35 cellular contexts compared by ENCODE assay signal in genomic region chr20:48301189-48301588, GRCh38.
"Had no signal": no experiment of that assay in that cellular context is flagged by ENCODE, and none has a peak within 500 bp of the region (broad histone marks: within the 10 kb centered on the region; RNA-seq: fewer than 3 reads in every experiment).

No MANE protein-coding gene starts in this region.

- H3K27ac Mint-ChIP-seq: activated B cell treated with CpG ODN at 0.5 μM for 24 hours; activated CD8-positive, alpha-beta T cell treated with anti-CD3 and anti-CD28 coated beads for 36 hours; activated naive CD4-positive, alpha-beta T cell treated with anti-CD3 and anti-CD28 coated beads for 36 hours; activated naive CD4-positive, alpha-beta T cell treated with anti-CD3 and anti-CD28 coated beads, Interleukin-2, amount 50 U/mL, for 24 hours; activated naive CD8-positive, alpha-beta T cell treated with anti-CD3 and anti-CD28 coated beads for 36 hours; activated naive CD8-positive, alpha-beta T cell treated with anti-CD3 and anti-CD28 coated beads, Interleukin-2, amount 50 U/mL, for 24 hours; activated T-helper 17 cell treated with anti-CD3 and anti-CD28 coated beads, Interleukin-2, amount 50 U/mL, for 72 hours; effector memory CD8-positive, alpha-beta T cell; T-helper 17 cell; T-helper 2 cell treated with Interferon-gamma antibody and Interleukin-4, amounts not matched to agents 5 μg/mL and 100 μg/mL, for 36 hours had no signal

- H3K27me3 Mint-ChIP-seq: activated naive CD4-positive, alpha-beta T cell treated with anti-CD3 and anti-CD28 coated beads, Interleukin-2, amount 50 U/mL, for 24 hours had no signal

- H3K36me3 Mint-ChIP-seq: activated naive CD4-positive, alpha-beta T cell treated with anti-CD3 and anti-CD28 coated beads, Interleukin-2, amount 50 U/mL, for 24 hours; activated naive CD8-positive, alpha-beta T cell treated with anti-CD3 and anti-CD28 coated beads for 36 hours had no signal

- H3K27ac ChIP-seq: adrenal gland, body of pancreas, foreskin keratinocyte, gastrocnemius medialis, heart left ventricle, WERI-Rb-1 had no signal

- FAIRE-seq: colon had no signal

- DNase-seq: activated B cell treated with CpG ODN at 0.5 μM for 24 hours; activated CD4-positive, alpha-beta T cell treated with anti-CD3 and anti-CD28 coated beads for 48 hours; activated CD4-positive, alpha-beta T cell treated with anti-CD3 and anti-CD28 coated beads, Interleukin-2, amount 50 U/mL, for 1 hour; activated CD4-positive, alpha-beta T cell treated with anti-CD3 and anti-CD28 coated beads, Interleukin-2, amount 50 U/mL, for 48 hours; activated CD8-positive, alpha-beta memory T cell treated with anti-CD3 and anti-CD28 coated beads for 24 hours; activated CD8-positive, alpha-beta T cell treated with anti-CD3 and anti-CD28 coated beads for 36 hours; activated effector memory CD4-positive, alpha-beta T cell treated with Interleukin-2 at 50 U/mL for 16 hours; activated gamma-delta T cell treated with Interleukin-2 at 50 U/mL for 16 hours; activated naive CD4-positive, alpha-beta T cell treated with anti-CD3 and anti-CD28 coated beads for 36 hours; activated naive CD8-positive, alpha-beta T cell treated with anti-CD3 and anti-CD28 coated beads for 36 hours; activated naive CD8-positive, alpha-beta T cell treated with anti-CD3 and anti-CD28 coated beads, Interleukin-2, amount 50 U/mL, for 24 hours; activated T-cell treated with anti-CD3 and anti-CD28 coated beads, Interleukin-2, amount 50 U/mL, for 4 hours; adrenal gland; amygdala; aorta; body of pancreas; caudate nucleus; cortex of kidney; dermis blood vessel endothelial cell; effector CD4-positive, alpha-beta T cell; effector memory CD8-positive, alpha-beta T cell; erythroblast; foreskin keratinocyte; gastrocnemius medialis; glutamatergic neuron; heart left ventricle; T-helper 17 cell; T1000; WERI-Rb-1 had no signal

- H3K4me1 Mint-ChIP-seq: activated B cell treated with CpG ODN at 0.5 μM for 24 hours; activated naive CD4-positive, alpha-beta T cell treated with anti-CD3 and anti-CD28 coated beads, Interleukin-2, amount 50 U/mL, for 24 hours; activated naive CD8-positive, alpha-beta T cell treated with anti-CD3 and anti-CD28 coated beads for 36 hours; activated naive CD8-positive, alpha-beta T cell treated with anti-CD3 and anti-CD28 coated beads, Interleukin-2, amount 50 U/mL, for 24 hours; activated T-helper 17 cell treated with anti-CD3 and anti-CD28 coated beads, Interleukin-2, amount 50 U/mL, for 72 hours; T-helper 17 cell had no signal

- H3K4me1 ChIP-seq: adrenal gland, gastrocnemius medialis had no signal

- H3K36me3 ChIP-seq: adrenal gland, esophagus muscularis mucosa, gastrocnemius medialis, heart left ventricle, WERI-Rb-1 had no signal

- H3K9me3 Mint-ChIP-seq: activated B cell treated with CpG ODN at 0.5 μM for 24 hours; activated CD8-positive, alpha-beta T cell treated with anti-CD3 and anti-CD28 coated beads for 36 hours; activated naive CD4-positive, alpha-beta T cell treated with anti-CD3 and anti-CD28 coated beads for 36 hours; activated naive CD4-positive, alpha-beta T cell treated with anti-CD3 and anti-CD28 coated beads, Interleukin-2, amount 50 U/mL, for 24 hours; activated naive CD8-positive, alpha-beta T cell treated with anti-CD3 and anti-CD28 coated beads for 36 hours; activated naive CD8-positive, alpha-beta T cell treated with anti-CD3 and anti-CD28 coated beads, Interleukin-2, amount 50 U/mL, for 24 hours; activated T-cell treated with anti-CD3 and anti-CD28 coated beads, Interleukin-2, amount 50 U/mL, for 4 hours; activated T-helper 17 cell treated with anti-CD3 and anti-CD28 coated beads, Interleukin-2, amount 50 U/mL, for 72 hours; effector memory CD8-positive, alpha-beta T cell; T-helper 2 cell treated with Interferon-gamma antibody and Interleukin-4, amounts not matched to agents 5 μg/mL and 100 μg/mL, for 36 hours had no signal

- H3K9me3 ChIP-seq: adrenal gland, body of pancreas, esophagus muscularis mucosa, gastrocnemius medialis had no signal

- ATAC-seq: activated CD4-positive, CD25-positive, alpha-beta regulatory T cell treated with anti-CD3 and anti-CD28 coated beads, Interleukin-2, amount 50 U/mL, for 24 hours; activated CD8-positive, alpha-beta T cell treated with anti-CD3 and anti-CD28 coated beads for 36 hours; activated naive CD8-positive, alpha-beta T cell treated with anti-CD3 and anti-CD28 coated beads, Interleukin-2, amount 50 U/mL, for 24 hours; activated T-cell treated with anti-CD3 and anti-CD28 coated beads, Interleukin-2, amount 50 U/mL, for 4 hours; activated T-helper 17 cell treated with anti-CD3 and anti-CD28 coated beads, Interleukin-2, amount 50 U/mL, for 72 hours; body of pancreas; effector memory CD8-positive, alpha-beta T cell; foreskin keratinocyte; gastrocnemius medialis; heart left ventricle; T-helper 17 cell had no signal

- H3K4me3 Mint-ChIP-seq: activated B cell treated with CpG ODN at 0.5 μM for 24 hours; activated CD8-positive, alpha-beta T cell treated with anti-CD3 and anti-CD28 coated beads for 36 hours; activated naive CD4-positive, alpha-beta T cell treated with anti-CD3 and anti-CD28 coated beads for 36 hours; activated naive CD4-positive, alpha-beta T cell treated with anti-CD3 and anti-CD28 coated beads, Interleukin-2, amount 50 U/mL, for 24 hours; activated naive CD8-positive, alpha-beta T cell treated with anti-CD3 and anti-CD28 coated beads for 36 hours; activated naive CD8-positive, alpha-beta T cell treated with anti-CD3 and anti-CD28 coated beads, Interleukin-2, amount 50 U/mL, for 24 hours; activated T-cell treated with anti-CD3 and anti-CD28 coated beads, Interleukin-2, amount 50 U/mL, for 4 hours; activated T-helper 17 cell treated with anti-CD3 and anti-CD28 coated beads, Interleukin-2, amount 50 U/mL, for 72 hours; effector memory CD8-positive, alpha-beta T cell; T-helper 17 cell; T-helper 2 cell treated with Interferon-gamma antibody and Interleukin-4, amounts not matched to agents 5 μg/mL and 100 μg/mL, for 36 hours had no signal

- H3K4me3 ChIP-seq: adrenal gland, body of pancreas, esophagus muscularis mucosa, gastrocnemius medialis, heart left ventricle had no signal
